In the genomic region with DNA sequence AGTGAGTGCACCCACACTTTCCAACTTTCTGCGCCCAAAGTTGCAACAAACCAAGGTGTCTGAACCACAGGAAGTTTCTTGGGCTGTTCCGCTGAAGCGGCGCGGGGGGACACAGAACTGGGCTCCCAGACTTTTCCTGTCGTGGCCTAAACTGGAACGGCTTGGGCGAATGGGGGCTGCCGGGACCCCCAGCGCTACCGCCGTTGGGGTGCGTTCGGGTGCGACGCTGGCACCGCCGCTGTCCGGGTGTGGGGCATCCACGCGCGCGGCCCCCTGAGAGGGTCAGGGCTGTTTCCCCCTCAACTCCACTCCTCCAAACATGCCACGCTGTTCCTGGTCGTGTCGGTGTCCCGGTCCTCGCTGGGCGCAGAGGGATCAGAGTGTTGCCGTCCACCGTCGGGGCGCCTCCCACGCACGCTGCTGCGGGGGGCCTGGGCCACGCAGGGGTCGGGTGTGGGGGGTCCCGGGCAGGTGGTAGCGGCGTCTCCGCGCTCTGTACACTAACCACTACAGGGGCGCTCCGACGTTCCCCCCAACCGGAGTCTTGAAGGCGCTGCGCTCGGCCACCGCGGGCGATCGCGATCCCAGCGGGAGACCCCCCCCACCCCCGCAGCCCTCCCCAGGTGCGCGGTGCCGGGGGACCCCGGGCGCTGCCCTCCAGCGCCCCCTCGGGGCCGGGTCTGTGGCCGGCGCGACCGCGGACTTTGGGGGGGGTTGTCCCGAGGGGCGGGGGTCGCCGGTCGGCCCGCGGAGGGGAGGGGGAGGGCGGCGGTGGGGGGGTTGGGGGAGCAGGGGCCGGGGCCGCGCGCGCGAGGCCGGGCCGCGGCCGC, we compare ENCODE assay signal across 8 cellular contexts. TPM values are rescaled to one million over a fixed set of nuclear protein-coding genes. Genes with fewer than 3 reads are reported as not detected.
DNase-seq lines count a peak whose midpoint lies in the region; ATAC-seq and TF ChIP-seq lines count a peak whose summit lies in the region.

No MANE protein-coding gene starts in this region.

- CTCF ChIA-PET in Calu3 (lab: Charles Lee), result interaction anchor here (0.7 to 1.2 kb wide), 4 partner anchors 41 to 272 kb away, joined by 3 to 4 read pairs (median 4); no protein-coding TSS in a partner anchor

- H3K27ac ChIP-seq in colonic mucosa (peak overlapping the region; percentile 77), lung (ENCODE audit: low read depth in 1 of 2, low read length in 1 of 2) (peak overlapping the region; percentile 90)

- H3K27me3 Mint-ChIP-seq in Calu3 (ENCODE audit: unreplicated experiment), result no peaks in the 10 kb centered on the region

- H3K27me3 ChIP-seq in colonic mucosa (no peaks in the 10 kb centered on the region), lung (ENCODE audit: control insufficient read depth, insufficient read depth) (no peaks in the 10 kb centered on the region)

- H3K9me3 ChIP-seq in colonic mucosa (no peaks in the 10 kb centered on the region), lung (ENCODE audit: control insufficient read depth in 2 of 2, insufficient read depth in 1 of 2, low read length in 1 of 2) (no peaks in the 10 kb centered on the region)

- H3K4me1 ChIP-seq in colonic mucosa, result no peaks in the 10 kb centered on the region
- peaks cover 3 to 14% of the 10 kb centered on the region in 2 donors for H3K4me1 ChIP-seq in lung (ENCODE audit: control insufficient read depth in 2 of 2, insufficient read depth in 2 of 2, low read length in 2 of 2)

- H3K27ac Mint-ChIP-seq in Calu3 (ENCODE audit: unreplicated experiment), result peak overlapping the region; percentile 35

- peaks cover 18% of the 10 kb centered on the region for H3K36me3 Mint-ChIP-seq in Calu3 (ENCODE audit: insufficient read depth, unreplicated experiment)

- DNase-seq in Calu3 (peak; percentile 47), colonic mucosa (peak; percentile 68), lung (ENCODE audit: low spot score) (peak; percentile 53), inferior parietal cortex (ENCODE audit: extremely low spot score) (no peak)
- DNase-seq in Jurkat, Clone E6-1 (ENCODE audit: low read depth, low spot score), result peak; percentile 31
- DNase-seq in activated CD4-positive, CD25-positive, alpha-beta regulatory T cell (lab: John Stamatoyannopoulos, UW), result peak; percentile 42 to 61 (median 56)
- peak; percentile 28 to 59 (median 45) for DNase-seq in stimulated activated CD4-positive, alpha-beta T cell treated with anti-CD3 and anti-CD28 coated beads, TNF-alpha, amount 100 ng/mL, for 24 hours (ENCODE audit: low read depth in 3 of 3)

- TF ChIP-seq CTCF in Calu3 (IDR thresholded peaks at IDR 0.05; ENCODE audit: unreplicated experiment), result peak; percentile 35
- TF ChIP-seq CTCF in colonic mucosa (IDR thresholded peaks at IDR 0.05), result peak; percentile 33
- peak; percentile 4 for TF ChIP-seq CTCF in lung (IDR thresholded peaks at IDR 0.05; ENCODE audit: control extremely low read depth, extremely low read depth)

- ATAC-seq in GM21526 (IDR thresholded peaks at IDR 0.05; ENCODE audit: low FRiP score, unreplicated experiment), result peak; percentile 33
- peak; percentile 49 for ATAC-seq in lung (ENCODE audit: insufficient read depth, low FRiP score)

- no peaks in the 10 kb centered on the region for H3K4me1 Mint-ChIP-seq in Calu3 (ENCODE audit: low read depth, unreplicated experiment)

- H3K36me3 ChIP-seq in colonic mucosa, result no peaks in the 10 kb centered on the region
- H3K36me3 ChIP-seq in lung (ENCODE audit: control insufficient read depth in 2 of 2, insufficient read depth in 2 of 2, low read length in 2 of 2), result no peaks in the 10 kb centered on the region

- no TSS peak for BruUV-seq in Calu3 (replicated peaks; lab: Mats Ljungman, UMichigan)

- 0% methylated on average over 42 to 82 of the region's 89 CpGs for WGBS in lung, 2 donors

- H3K9ac ChIP-seq in colonic mucosa (ENCODE audit: low read depth in 2 of 2, low read length in 2 of 2), result peak overlapping the region; percentile 85 to 92

- H3K4me3 Mint-ChIP-seq in Calu3 (ENCODE audit: low read depth, unreplicated experiment), result peak overlapping the region; percentile 71

- no peaks in the 10 kb centered on the region for H3K9me3 Mint-ChIP-seq in Calu3 (ENCODE audit: low read depth, unreplicated experiment)

- intact Hi-C loops in Calu3 (cut with micrococcal nuclease; ENCODE audit: unreplicated experiment) (loop anchor here (5.0 to 10.0 kb wide), 5 partner anchors 70 to 420 kb away; no protein-coding TSS in a partner anchor), colonic mucosa (cut with DNase I) (loop anchor here (2.0 to 10.0 kb wide), 3 partner anchors 126 to 422 kb away; no protein-coding TSS in a partner anchor)

- H3K4me3 ChIP-seq in Jurkat, Clone E6-1 (ENCODE audit: low read length), result peak overlapping the region; percentile 67
- H3K4me3 ChIP-seq in colonic mucosa, result peak overlapping the region; percentile 91
- H3K4me3 ChIP-seq in lung, result peak overlapping the region; percentile 81

RNA-seq across cellular contexts. Expression of a gene that starts 2.2 kb away (rescaled TPM):
- total RNA-seq in Calu3 (2022) (54.8 and 59.8 TPM in 2 replicates), colonic mucosa (10 to 100 TPM; 68.5 to 97.5 TPM), lung (100 to 1,000 TPM in 1 of 2 donors, 10 to 100 TPM in 1; 96.9 to 138 TPM)
- 19.2 TPM for polyA plus RNA-seq in Jurkat, Clone E6-1 (2012; ENCODE audit: insufficient read depth, insufficient read length)
- polyA plus RNA-seq in lung, result 10 to 100 TPM; 40.5 to 41.4 TPM
